Comparison of ENCODE assay signal across 12 cellular contexts in genomic region chr10:2948127-2948854, GRCh38.
DNase-seq lines count a peak whose midpoint lies in the region; ATAC-seq, FAIRE-seq and TF ChIP-seq lines count a peak whose summit lies in the region.
"Had no signal": no experiment of that assay in that cellular context is flagged by ENCODE, and none has a peak within 500 bp of the region (broad histone marks: within the 10 kb centered on the region; RNA-seq: fewer than 3 reads in every experiment).

No MANE protein-coding gene starts in this region.

- intact Hi-C loops in activated naive CD4-positive, alpha-beta T cell treated with anti-CD3 and anti-CD28 coated beads for 36 hours (cut with micrococcal nuclease): loop anchor here (1.0 to 5.0 kb wide), 2 partner anchors 147 to 1184 kb away; no protein-coding TSS in a partner anchor

- H3K27me3 ChIP-seq in upper lobe of left lung: no peaks in the 10 kb centered on the region
- H3K27me3 ChIP-seq in right atrium auricular region: no peaks in the 10 kb centered on the region

- H3K27ac ChIP-seq in upper lobe of left lung: no peak overlapping the region
- no peak overlapping the region for H3K27ac ChIP-seq in right atrium auricular region

- H3K27ac Mint-ChIP-seq in activated naive CD4-positive, alpha-beta T cell treated with anti-CD3 and anti-CD28 coated beads for 36 hours: peak overlapping the region; percentile 30
- peak overlapping the region; percentile 91 for H3K27ac Mint-ChIP-seq in stimulated activated memory B cell treated with anti-CD40 and anti-IgM and Interleukin-4, amounts not matched to agents 10 μg/mL and 1 μg/mL and 100 μg/mL, for 72 hours

- no peaks in the 10 kb centered on the region for H3K9me3 Mint-ChIP-seq in activated naive CD4-positive, alpha-beta T cell treated with anti-CD3 and anti-CD28 coated beads for 36 hours
- peaks cover 5% of the 10 kb centered on the region for H3K9me3 Mint-ChIP-seq in stimulated activated memory B cell treated with anti-CD40 and anti-IgM and Interleukin-4, amounts not matched to agents 10 μg/mL and 1 μg/mL and 100 μg/mL, for 72 hours

- peaks cover 31% of the 10 kb centered on the region for H3K4me1 Mint-ChIP-seq in activated naive CD4-positive, alpha-beta T cell treated with anti-CD3 and anti-CD28 coated beads for 36 hours (ENCODE audit: low read depth)
- peaks cover 31% of the 10 kb centered on the region for H3K4me1 Mint-ChIP-seq in stimulated activated memory B cell treated with anti-CD40 and anti-IgM and Interleukin-4, amounts not matched to agents 10 μg/mL and 1 μg/mL and 100 μg/mL, for 72 hours

- H3K27me3 Mint-ChIP-seq in activated naive CD4-positive, alpha-beta T cell treated with anti-CD3 and anti-CD28 coated beads for 36 hours (ENCODE audit: low read depth): peaks cover 37% of the 10 kb centered on the region
- H3K27me3 Mint-ChIP-seq in stimulated activated memory B cell treated with anti-CD40 and anti-IgM and Interleukin-4, amounts not matched to agents 10 μg/mL and 1 μg/mL and 100 μg/mL, for 72 hours: peaks cover 57% of the 10 kb centered on the region

- H3K4me3 Mint-ChIP-seq in activated naive CD4-positive, alpha-beta T cell treated with anti-CD3 and anti-CD28 coated beads for 36 hours: no peak overlapping the region
- H3K4me3 Mint-ChIP-seq in stimulated activated memory B cell treated with anti-CD40 and anti-IgM and Interleukin-4, amounts not matched to agents 10 μg/mL and 1 μg/mL and 100 μg/mL, for 72 hours: no peak overlapping the region

- TF ChIP-seq POLR2A in H54 (IDR thresholded peaks at IDR 0.05; ENCODE audit: low read depth, low read length) (no peak), upper lobe of left lung (IDR thresholded peaks at IDR 0.05) (no peak)

- H3K36me3 ChIP-seq in upper lobe of left lung (no peaks in the 10 kb centered on the region), right atrium auricular region (no peaks in the 10 kb centered on the region)

- CTCF ChIA-PET in activated naive CD4-positive, alpha-beta T cell treated with anti-CD3 and anti-CD28 coated beads for 36 hours (lab: Charles Lee): no interaction called here

- ATAC-seq in GM21576 (IDR thresholded peaks at IDR 0.05; ENCODE audit: unreplicated experiment): peak; percentile 77
- peak; percentile 74 for ATAC-seq in HG03139 (IDR thresholded peaks at IDR 0.05; ENCODE audit: unreplicated experiment)
- peak; percentile 65 for ATAC-seq in stimulated activated memory B cell treated with anti-CD40 and anti-IgM and Interleukin-4, amounts not matched to agents 10 μg/mL and 1 μg/mL and 100 μg/mL, for 72 hours
- no peak for ATAC-seq in upper lobe of left lung (ENCODE audit: low FRiP score in 2 of 2)

- FAIRE-seq in H54 (lab: Jason Lieb, UNC): no peak
- FAIRE-seq: urothelium cell line had no signal

- no peaks in the 10 kb centered on the region for H3K4me1 ChIP-seq in upper lobe of left lung
- no peaks in the 10 kb centered on the region for H3K4me1 ChIP-seq in right atrium auricular region

- DNase-seq in activated naive CD4-positive, alpha-beta T cell treated with anti-CD3 and anti-CD28 coated beads for 36 hours: peak; percentile 40
- DNase-seq in activated naive CD4-positive, alpha-beta T cell treated with anti-CD3 and anti-CD28 coated beads, Interleukin-2, amount 50 U/mL, for 16 hours: no peak
- no peak for DNase-seq in H54 (ENCODE audit: insufficient read length, low spot score)
- no peak for DNase-seq in upper lobe of left lung
- no peak for DNase-seq in right atrium auricular region (ENCODE audit: low spot score)
- DNase-seq: activated CD4-positive, alpha-beta T cell treated with anti-CD3 and anti-CD28 coated beads for 4 hours; NCI-H2081 treated with DMSO at 0.1 percent for 48 hours; RPMI8226 had no signal

- TF ChIP-seq EP300 in upper lobe of left lung (IDR thresholded peaks at IDR 0.05): no peak

- no peak overlapping the region for H3K4me3 ChIP-seq in upper lobe of left lung
- H3K4me3 ChIP-seq in right atrium auricular region: no peak overlapping the region

- TF ChIP-seq CTCF in upper lobe of left lung (IDR thresholded peaks at IDR 0.05): no peak
- no peak for TF ChIP-seq CTCF in right atrium auricular region (IDR thresholded peaks at IDR 0.05)

- H3K9me3 ChIP-seq in upper lobe of left lung (no peaks in the 10 kb centered on the region), right atrium auricular region (no peaks in the 10 kb centered on the region)

- 88 to 100% methylated on average over 1 of the region's 1 CpG for WGBS in upper lobe of left lung, 2 donors

- H3K36me3 Mint-ChIP-seq in activated naive CD4-positive, alpha-beta T cell treated with anti-CD3 and anti-CD28 coated beads for 36 hours (ENCODE audit: low read depth): no peaks in the 10 kb centered on the region
- peaks cover 6% of the 10 kb centered on the region for H3K36me3 Mint-ChIP-seq in stimulated activated memory B cell treated with anti-CD40 and anti-IgM and Interleukin-4, amounts not matched to agents 10 μg/mL and 1 μg/mL and 100 μg/mL, for 72 hours

Comparison
In these comparisons a context has a peak if more than half of its experiments do, and no peak if none do; other contexts are left out.
1. ATAC-seq: peak in GM21576 (single experiment), HG03139 (single experiment) and stimulated activated memory B cell treated with anti-CD40 and anti-IgM and Interleukin-4, amounts not matched to agents 10 μg/mL and 1 μg/mL and 100 μg/mL, for 72 hours (single experiment); none in upper lobe of left lung (0 of 2).